10 cellular contexts compared by ENCODE assay signal in the genomic region with DNA sequence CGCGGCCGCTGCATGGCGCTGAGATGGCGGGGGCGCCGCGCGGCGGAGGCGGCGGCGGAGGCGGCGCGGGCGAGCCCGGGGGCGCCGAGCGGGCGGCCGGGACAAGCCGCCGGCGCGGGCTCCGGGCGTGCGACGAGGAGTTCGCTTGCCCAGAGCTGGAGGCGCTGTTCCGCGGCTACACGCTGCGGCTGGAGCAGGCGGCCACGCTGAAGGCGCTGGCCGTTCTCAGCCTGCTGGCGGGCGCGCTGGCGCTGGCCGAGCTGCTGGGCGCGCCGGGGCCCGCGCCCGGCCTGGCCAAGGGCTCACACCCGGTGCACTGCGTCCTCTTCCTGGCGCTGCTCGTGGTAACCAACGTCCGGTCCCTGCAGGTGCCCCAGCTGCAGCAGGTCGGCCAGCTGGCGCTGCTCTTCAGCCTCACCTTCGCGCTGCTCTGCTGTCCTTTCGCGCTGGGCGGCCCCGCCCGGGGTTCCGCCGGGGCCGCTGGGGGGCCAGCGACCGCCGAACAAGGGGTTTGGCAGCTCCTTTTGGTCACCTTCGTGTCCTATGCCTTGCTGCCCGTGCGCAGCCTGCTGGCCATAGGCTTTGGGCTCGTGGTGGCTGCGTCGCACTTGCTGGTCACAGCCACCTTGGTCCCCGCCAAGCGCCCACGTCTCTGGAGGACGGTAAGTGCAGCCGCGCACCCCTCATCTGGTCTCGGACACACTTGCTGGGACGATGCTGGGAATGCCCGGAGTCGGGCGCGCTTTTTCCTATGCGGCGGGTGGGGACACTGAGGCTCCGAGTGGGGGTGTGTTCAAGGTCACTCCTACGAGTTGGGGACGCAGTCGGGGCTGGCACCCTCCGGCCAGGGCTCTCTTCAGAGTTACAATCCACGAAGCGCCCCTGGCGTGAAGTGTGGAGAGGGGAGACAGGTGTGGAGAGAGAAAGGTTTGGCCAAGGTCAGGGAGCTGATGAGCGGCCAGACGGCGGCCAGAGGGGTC. TPM values are rescaled to one million over a fixed set of nuclear protein-coding genes. Genes with fewer than 3 reads are reported as not detected.
DNase-seq lines count a peak whose midpoint lies in the region; ATAC-seq, FAIRE-seq and TF ChIP-seq lines count a peak whose summit lies in the region.
"Had no signal": no experiment of that assay in that cellular context is flagged by ENCODE, and none has a peak within 500 bp of the region (broad histone marks: within the 10 kb centered on the region; RNA-seq: fewer than 3 reads in every experiment).

No MANE protein-coding gene starts in this region.

- no peak for FAIRE-seq in frontal cortex (lab: Jason Lieb, UNC)

- H3K27ac Mint-ChIP-seq in progenitor cell of endocrine pancreas = no peak overlapping the region
- H3K27ac Mint-ChIP-seq: activated naive CD4-positive, alpha-beta T cell treated with anti-CD3 and anti-CD28 coated beads, Interleukin-2, amount 50 U/mL, for 72 hours; CD4-positive, CD25-positive, alpha-beta regulatory T cell had no signal

- peak; percentile 44 for TF ChIP-seq CTCF in progenitor cell of endocrine pancreas (IDR thresholded peaks at IDR 0.05; ENCODE audit: unreplicated experiment)

- peaks cover 62% of the 10 kb centered on the region for H3K27me3 Mint-ChIP-seq in progenitor cell of endocrine pancreas

- peak overlapping the region; percentile 75 for H3K4me3 Mint-ChIP-seq in progenitor cell of endocrine pancreas (ENCODE audit: low read depth)

- ATAC-seq in HG03354 (IDR thresholded peaks at IDR 0.05; ENCODE audit: poor library complexity, severe bottlenecking, unreplicated experiment) (peak; percentile 52), GM19395 (IDR thresholded peaks at IDR 0.05; ENCODE audit: unreplicated experiment) (no peak)

- H3K4me1 Mint-ChIP-seq in progenitor cell of endocrine pancreas (ENCODE audit: low read depth) = peaks cover 4% of the 10 kb centered on the region

- H3K9me3 Mint-ChIP-seq in progenitor cell of endocrine pancreas (ENCODE audit: low read depth) = no peaks in the 10 kb centered on the region
- H3K9me3 Mint-ChIP-seq: activated naive CD4-positive, alpha-beta T cell treated with anti-CD3 and anti-CD28 coated beads, Interleukin-2, amount 50 U/mL, for 72 hours had no signal

- DNase-seq in NCI-H1417 (lab: John Stamatoyannopoulos, UW) (peak; percentile 26 to 93 (median 82)), NCI-H1417 treated with DMSO at 0.1 percent for 48 hours (lab: John Stamatoyannopoulos, UW) (no peak), T1000 (lab: John Stamatoyannopoulos, UW) (peak; percentile 18), frontal cortex (ENCODE audit: low spot score in 2 of 2) (peak; percentile 62 to 72), progenitor cell of endocrine pancreas (ENCODE audit: low spot score, unreplicated experiment) (peak; percentile 64), NK-92 (lab: John Stamatoyannopoulos, UW; ENCODE audit: unreplicated experiment) (no peak)
- DNase-seq: CD4-positive, CD25-positive, alpha-beta regulatory T cell had no signal

- no peaks in the 10 kb centered on the region for H3K36me3 Mint-ChIP-seq in progenitor cell of endocrine pancreas (ENCODE audit: insufficient read depth)
- H3K36me3 Mint-ChIP-seq: activated naive CD4-positive, alpha-beta T cell treated with anti-CD3 and anti-CD28 coated beads, Interleukin-2, amount 50 U/mL, for 72 hours; CD4-positive, CD25-positive, alpha-beta regulatory T cell had no signal

RNA-seq across cellular contexts. Expression of a gene that starts 0.6 kb away (rescaled TPM):
- 92.1 TPM for total RNA-seq in frontal cortex
- total RNA-seq in progenitor cell of endocrine pancreas = 11.3 and 13.6 TPM in 2 replicates
- total RNA-seq: CD4-positive, CD25-positive, alpha-beta regulatory T cell had no signal

Comparison
In these comparisons a context has a peak if more than half of its experiments do, and no peak if none do; other contexts are left out.
1. DNase-seq: peak in NCI-H1417 (3 of 3), T1000 (single experiment), frontal cortex (2 of 2) and progenitor cell of endocrine pancreas (single experiment); none in NCI-H1417 treated with DMSO at 0.1 percent for 48 hours (single experiment) and NK-92 (single experiment).